Comparison of ENCODE assay signal across 14 cellular contexts in genomic region chr15:49088996-49089395, GRCh38.
"Had no signal": no experiment of that assay in that cellular context is flagged by ENCODE, and none has a peak within 500 bp of the region (broad histone marks: within the 10 kb centered on the region; RNA-seq: fewer than 3 reads in every experiment).

No MANE protein-coding gene starts in this region.

- H3K4me3 ChIP-seq: ascending aorta, esophagus muscularis mucosa, neural progenitor cell, ovary, transverse colon, vagina had no signal

- ATAC-seq: activated CD8-positive, alpha-beta T cell treated with anti-CD3 and anti-CD28 coated beads, Interleukin-2, amount 10 ng/mL, durations not matched to agents 7 days and 5 days; stimulated activated effector memory CD8-positive, alpha-beta T cell treated with anti-CD3 and anti-CD28 coated beads, Interleukin-12 subunit alpha, Interleukin-12 subunit beta, amount 100 ng/mL, for 72 hours had no signal

- DNase-seq: activated CD4-positive, alpha-beta T cell treated with anti-CD3 and anti-CD28 coated beads, Interleukin-2, amount 10 ng/mL, durations not matched to agents 24 days and 14 days; activated CD4-positive, CD25-positive, alpha-beta regulatory T cell; activated CD8-positive, alpha-beta memory T cell treated with anti-CD3 and anti-CD28 coated beads, Interleukin-2, amount 50 U/mL, for 4 hours; activated CD8-positive, alpha-beta T cell treated with anti-CD3 and anti-CD28 coated beads, Interleukin-2, amount 10 ng/mL, durations not matched to agents 7 days and 5 days; activated gamma-delta T cell treated with Interleukin-2 at 50 U/mL for 16 hours; activated naive CD8-positive, alpha-beta T cell treated with anti-CD3 and anti-CD28 coated beads for 36 hours; ovary; T-helper 2 cell; transverse colon had no signal

- H3K9ac ChIP-seq: neural progenitor cell had no signal

- H3K36me3 ChIP-seq: ascending aorta, esophagus muscularis mucosa, neural progenitor cell, ovary, transverse colon, vagina had no signal

- H3K27ac ChIP-seq: ascending aorta, esophagus muscularis mucosa, neural progenitor cell, ovary, transverse colon, vagina had no signal

- H3K9me3 ChIP-seq: ascending aorta, esophagus muscularis mucosa, ovary, transverse colon, vagina had no signal

- H3K4me2 ChIP-seq: neural progenitor cell had no signal

- H3K4me1 ChIP-seq: ascending aorta, esophagus muscularis mucosa, transverse colon, vagina had no signal

- H2AFZ ChIP-seq: neural progenitor cell had no signal

- H3K27me3 ChIP-seq: ascending aorta, esophagus muscularis mucosa, neural progenitor cell, ovary, transverse colon, vagina had no signal
